Comparison of ENCODE assay signal across 20 cellular contexts in genomic region chr11:36282926-36283325, GRCh38. TPM values are rescaled to one million over a fixed set of nuclear protein-coding genes. Genes with fewer than 3 reads are reported as not detected.
DNase-seq lines count a peak whose midpoint lies in the region; ATAC-seq, FAIRE-seq and TF ChIP-seq lines count a peak whose summit lies in the region.
"Had no signal": no experiment of that assay in that cellular context is flagged by ENCODE, and none has a peak within 500 bp of the region (broad histone marks: within the 10 kb centered on the region; RNA-seq: fewer than 3 reads in every experiment).

No MANE protein-coding gene starts in this region.

- 92% methylated on average over 1 of the region's 1 CpG for WGBS in mesenchymal stem cell

- H2BK120ac ChIP-seq in mesenchymal stem cell (ENCODE audit: low read depth, low read length), result no peak overlapping the region

- no peak overlapping the region for H2BK15ac ChIP-seq in mesenchymal stem cell (ENCODE audit: low read depth, poor library complexity, severe bottlenecking)

- no peak for TF ChIP-seq POLR2A in GM12892 (IDR thresholded peaks at IDR 0.05; ENCODE audit: low read depth, low read length)

- peaks cover 7% of the 10 kb centered on the region for H3K4me1 ChIP-seq in mesenchymal stem cell (ENCODE audit: control insufficient read depth, insufficient read depth, low read depth, low read length)
- H3K4me1 ChIP-seq: Caco-2, HAP-1 had no signal

- no peaks in the 10 kb centered on the region for H3K27me3 ChIP-seq in mesenchymal stem cell (ENCODE audit: control insufficient read depth in 1 of 2, insufficient read depth in 1 of 2, low read length in 2 of 2)
- H3K27me3 ChIP-seq: BLaER1 had no signal

- no peaks in the 10 kb centered on the region for H3K9me3 ChIP-seq in mesenchymal stem cell (ENCODE audit: control insufficient read depth, low read length)
- H3K9me3 ChIP-seq: Caco-2, HAP-1 had no signal

- no peak overlapping the region for H3K9ac ChIP-seq in mesenchymal stem cell (ENCODE audit: low read length)
- H3K9ac ChIP-seq: BLaER1 had no signal

- H3K4me3 Mint-ChIP-seq in activated T-helper 17 cell treated with anti-CD3 and anti-CD28 coated beads, Interleukin-2, amount 50 U/mL, for 72 hours, result no peak overlapping the region
- H3K4me3 Mint-ChIP-seq in activated naive CD4-positive, alpha-beta T cell treated with anti-CD3 and anti-CD28 coated beads for 36 hours, result no peak overlapping the region
- H3K4me3 Mint-ChIP-seq: B cell; CD4-positive, CD25-positive, alpha-beta regulatory T cell; CD8-positive, alpha-beta T cell had no signal

- H3K4me3 ChIP-seq in mesenchymal stem cell (ENCODE audit: insufficient read depth in 1 of 2, low read depth in 1 of 2, low read length in 2 of 2), result no peak overlapping the region
- H3K4me3 ChIP-seq: BLaER1, HAP-1 had no signal

- H2BK5ac ChIP-seq in mesenchymal stem cell (ENCODE audit: low read depth, low read length, poor library complexity, severe bottlenecking), result no peak overlapping the region

- no peak overlapping the region for H3K4ac ChIP-seq in mesenchymal stem cell (ENCODE audit: low read depth in 1 of 2, low read length in 2 of 2)

- H3K27ac ChIP-seq in mesenchymal stem cell (ENCODE audit: low read length, poor library complexity, severe bottlenecking), result no peak overlapping the region
- H3K27ac ChIP-seq: BLaER1, C4-2B had no signal

- no peaks in the 10 kb centered on the region for H3K27me3 Mint-ChIP-seq in activated T-helper 17 cell treated with anti-CD3 and anti-CD28 coated beads, Interleukin-2, amount 50 U/mL, for 72 hours
- no peaks in the 10 kb centered on the region for H3K27me3 Mint-ChIP-seq in activated naive CD4-positive, alpha-beta T cell treated with anti-CD3 and anti-CD28 coated beads for 36 hours (ENCODE audit: low read depth)
- H3K27me3 Mint-ChIP-seq: B cell; CD4-positive, CD25-positive, alpha-beta regulatory T cell had no signal

- no peak overlapping the region for H2AK5ac ChIP-seq in mesenchymal stem cell (ENCODE audit: low read length, severe bottlenecking)

- H4K91ac ChIP-seq in mesenchymal stem cell (ENCODE audit: low read length), result no peak overlapping the region

- H2AFZ ChIP-seq in mesenchymal stem cell (ENCODE audit: low read depth, low read length), result no peak overlapping the region

- POLR2A ChIA-PET in HEK293T (lab: Yijun Ruan, JAX), result no interaction called here

- H3K79me1 ChIP-seq in mesenchymal stem cell (replicated peaks; ENCODE audit: low read length, poor library complexity, severe bottlenecking), result peaks cover 24% of the 10 kb centered on the region

- peak; percentile 60 for FAIRE-seq in GM12892 (lab: Jason Lieb, UNC)
- FAIRE-seq: G401.6, GM18507, H54 had no signal

- intact Hi-C loops in activated naive CD4-positive, alpha-beta T cell treated with anti-CD3 and anti-CD28 coated beads for 36 hours (cut with micrococcal nuclease), result no loop called here

- no peak overlapping the region for H2BK12ac ChIP-seq in mesenchymal stem cell (ENCODE audit: low read length in 2 of 2)

- no peak overlapping the region for H3K14ac ChIP-seq in mesenchymal stem cell (ENCODE audit: low read length in 2 of 2)

- no peak for DNase-seq in GM12892 (ENCODE audit: insufficient read length)
- DNase-seq in ecto neural progenitor cell (ENCODE audit: low spot score), result peak; percentile 6
- DNase-seq in mesenchymal stem cell, result no peak
- no peak for DNase-seq in stimulated activated naive CD8-positive, alpha-beta T cell treated with anti-CD3 and anti-CD28 coated beads, Interleukin-15, Interleukin-2, amounts not matched to agents 100 U/mL and 50 U/mL, for 24 hours
- no peak for DNase-seq in activated naive CD4-positive, alpha-beta T cell treated with anti-CD3 and anti-CD28 coated beads for 36 hours
- no peak for DNase-seq in HEK293T (ENCODE audit: extremely low spot score)
- DNase-seq: Caco-2; CD4-positive, CD25-positive, alpha-beta regulatory T cell; CD8-positive, alpha-beta T cell; DMS153; DND-41; GOT3 had no signal

- H3K27ac Mint-ChIP-seq in activated T-helper 17 cell treated with anti-CD3 and anti-CD28 coated beads, Interleukin-2, amount 50 U/mL, for 72 hours, result no peak overlapping the region
- H3K27ac Mint-ChIP-seq in activated naive CD4-positive, alpha-beta T cell treated with anti-CD3 and anti-CD28 coated beads for 36 hours, result no peak overlapping the region
- H3K27ac Mint-ChIP-seq: B cell; CD4-positive, CD25-positive, alpha-beta regulatory T cell; CD8-positive, alpha-beta T cell had no signal

- peaks cover 15% of the 10 kb centered on the region for H3K4me1 Mint-ChIP-seq in activated T-helper 17 cell treated with anti-CD3 and anti-CD28 coated beads, Interleukin-2, amount 50 U/mL, for 72 hours
- peaks cover 22% of the 10 kb centered on the region for H3K4me1 Mint-ChIP-seq in activated naive CD4-positive, alpha-beta T cell treated with anti-CD3 and anti-CD28 coated beads for 36 hours (ENCODE audit: low read depth)

- no peaks in the 10 kb centered on the region for H3K9me3 Mint-ChIP-seq in activated T-helper 17 cell treated with anti-CD3 and anti-CD28 coated beads, Interleukin-2, amount 50 U/mL, for 72 hours
- H3K9me3 Mint-ChIP-seq in activated naive CD4-positive, alpha-beta T cell treated with anti-CD3 and anti-CD28 coated beads for 36 hours, result peaks cover 8% of the 10 kb centered on the region

- H3K18ac ChIP-seq in mesenchymal stem cell (ENCODE audit: low read depth in 1 of 2, low read length in 2 of 2), result no peak overlapping the region

- peaks cover 22% of the 10 kb centered on the region for H3K36me3 Mint-ChIP-seq in activated T-helper 17 cell treated with anti-CD3 and anti-CD28 coated beads, Interleukin-2, amount 50 U/mL, for 72 hours (ENCODE audit: low read depth)
- peaks cover 3% of the 10 kb centered on the region for H3K36me3 Mint-ChIP-seq in activated naive CD4-positive, alpha-beta T cell treated with anti-CD3 and anti-CD28 coated beads for 36 hours (ENCODE audit: low read depth)

- peak; percentile 32 for ATAC-seq in activated T-helper 17 cell treated with anti-CD3 and anti-CD28 coated beads, Interleukin-2, amount 50 U/mL, for 72 hours (replicated peaks)
- no peak for ATAC-seq in stimulated activated naive CD8-positive, alpha-beta T cell treated with anti-CD3 and anti-CD28 coated beads, Interleukin-15, Interleukin-2, amounts not matched to agents 100 U/mL and 50 U/mL, for 24 hours
- ATAC-seq: CD8-positive, alpha-beta T cell had no signal

- H3K4me2 ChIP-seq in mesenchymal stem cell (ENCODE audit: low read length, poor library complexity, severe bottlenecking), result no peak overlapping the region
- H3K4me2 ChIP-seq: BLaER1 had no signal

- CTCF ChIA-PET in activated naive CD4-positive, alpha-beta T cell treated with anti-CD3 and anti-CD28 coated beads for 36 hours (lab: Charles Lee), result interaction anchor here (1.7 kb wide), 1 partner anchor 210 kb away, joined by 6 read pairs; no protein-coding TSS in a partner anchor
- CTCF ChIA-PET in HEK293T (lab: Yijun Ruan, JAX), result no interaction called here

- no peak overlapping the region for H3K23ac ChIP-seq in mesenchymal stem cell (ENCODE audit: low read length in 2 of 2)

- H4K8ac ChIP-seq in mesenchymal stem cell (ENCODE audit: low read length), result peak overlapping the region; percentile 6

- peaks cover 13 to 22% of the 10 kb centered on the region in 2 experiments for H3K36me3 ChIP-seq in mesenchymal stem cell (ENCODE audit: control insufficient read depth in 1 of 2, insufficient read depth in 2 of 2, low read depth in 1 of 2, low read length in 2 of 2)
- H3K36me3 ChIP-seq: HAP-1 had no signal

TF ChIP-seq in HEK293T, 16 proteins besides CTCF, POLR2A, EP300 and RAD21:
- TF ChIP-seq HDGF (IDR thresholded peaks at IDR 0.05; ENCODE audit: borderline replicate concordance), result no peak
- no peak for TF ChIP-seq SP1 (IDR thresholded peaks at IDR 0.05)
- no peak for TF ChIP-seq ARNT (IDR thresholded peaks at IDR 0.05)
- no peak for TF ChIP-seq SUZ12 (IDR thresholded peaks at IDR 0.05)
- no peak for TF ChIP-seq PKNOX1 (IDR thresholded peaks at IDR 0.05)
- no peak for TF ChIP-seq CTBP1 (IDR thresholded peaks at IDR 0.05; ENCODE audit: borderline replicate concordance)
- TF ChIP-seq FOXM1 (IDR thresholded peaks at IDR 0.05; ENCODE audit: borderline replicate concordance), result no peak
- no peak for TF ChIP-seq FOXK2 (IDR thresholded peaks at IDR 0.05)
- TF ChIP-seq FOXA1 (IDR thresholded peaks at IDR 0.05), result no peak
- no peak for TF ChIP-seq LEF1 (IDR thresholded peaks at IDR 0.05; ENCODE audit: borderline replicate concordance)
- no peak for TF ChIP-seq ZNF384 (IDR thresholded peaks at IDR 0.05)
- no peak for TF ChIP-seq L3MBTL2 (conservative IDR thresholded peaks at IDR 0.05)

RNA-seq across cellular contexts. Expression of gene COMMD9, which starts 6.3 kb away (rescaled TPM):
- polyA plus RNA-seq in GM12892 (2012; ENCODE audit: missing spikeins), result 29.3 TPM
- total RNA-seq in activated T-helper 17 cell treated with anti-CD3 and anti-CD28 coated beads, Interleukin-2, amount 50 U/mL, for 72 hours, result 10 to 100 TPM; 38.3 to 58.5 TPM
- 63.0 TPM for polyA plus RNA-seq in mesenchymal stem cell (2013, experiment 1 of 2)
- polyA plus RNA-seq in mesenchymal stem cell (2013, experiment 2 of 2), result 75.3 TPM
- total RNA-seq in activated naive CD4-positive, alpha-beta T cell treated with anti-CD3 and anti-CD28 coated beads for 36 hours, result 10 to 100 TPM; 28.9 to 30.9 TPM

RNA-seq across cellular contexts. Expression of gene PRR5L, which starts 13.2 kb away (rescaled TPM):
- 0.25 TPM for polyA plus RNA-seq in GM12892 (2012; ENCODE audit: missing spikeins)
- total RNA-seq in activated T-helper 17 cell treated with anti-CD3 and anti-CD28 coated beads, Interleukin-2, amount 50 U/mL, for 72 hours, result 10 to 100 TPM; 10.0 to 10.6 TPM
- 4.9 TPM for polyA plus RNA-seq in mesenchymal stem cell (2013, experiment 1 of 2)
- polyA plus RNA-seq in mesenchymal stem cell (2013, experiment 2 of 2), result 5.7 TPM
- total RNA-seq in activated naive CD4-positive, alpha-beta T cell treated with anti-CD3 and anti-CD28 coated beads for 36 hours, result 10 to 100 TPM; 11.2 to 13.1 TPM
- total RNA-seq: Caco-2 had no signal
